17 cellular contexts compared by ENCODE assay signal in genomic region chr20:49559411-49560081, GRCh38. TPM values are rescaled to one million over a fixed set of nuclear protein-coding genes. Genes with fewer than 3 reads are reported as not detected.
DNase-seq lines count a peak whose midpoint lies in the region; ATAC-seq and TF ChIP-seq lines count a peak whose summit lies in the region.
"Had no signal": no experiment of that assay in that cellular context is flagged by ENCODE, and none has a peak within 500 bp of the region (broad histone marks: within the 10 kb centered on the region; RNA-seq: fewer than 3 reads in every experiment).

No MANE protein-coding gene starts in this region.

- H3K4me3 Mint-ChIP-seq in WTC11 (no peak overlapping the region), osteocyte (ENCODE audit: unreplicated experiment) (no peak overlapping the region)
- H3K4me3 Mint-ChIP-seq in activated T-helper 2 cell treated with anti-CD3 and anti-CD28 coated beads, Interferon-gamma antibody, Interleukin-2, Interleukin-4, amounts not matched to agents 10 μg/mL and 5 μg/mL and 100 μg/mL, durations not matched to agents 14 hours and 24 hours and 36 hours (ENCODE audit: low read depth): no peak overlapping the region
- H3K4me3 Mint-ChIP-seq: activated T-cell treated with anti-CD3 and anti-CD28 coated beads, Interleukin-2, amount 50 U/mL, for 24 hours; GM23338 had no signal

- POLR2A ChIA-PET in WTC11 (lab: Charles Lee): no interaction called here

- no peaks in the 10 kb centered on the region for H3K27me3 Mint-ChIP-seq in WTC11 (ENCODE audit: low read depth)
- H3K27me3 Mint-ChIP-seq in osteocyte (ENCODE audit: unreplicated experiment): peaks cover 3% of the 10 kb centered on the region
- H3K27me3 Mint-ChIP-seq in activated T-helper 2 cell treated with anti-CD3 and anti-CD28 coated beads, Interferon-gamma antibody, Interleukin-2, Interleukin-4, amounts not matched to agents 10 μg/mL and 5 μg/mL and 100 μg/mL, durations not matched to agents 14 hours and 24 hours and 36 hours (ENCODE audit: low read depth): peaks cover 10% of the 10 kb centered on the region

- H3K36me3 Mint-ChIP-seq in WTC11: peaks cover 27% of the 10 kb centered on the region
- peaks cover 17% of the 10 kb centered on the region for H3K36me3 Mint-ChIP-seq in osteocyte (ENCODE audit: unreplicated experiment)
- peaks cover 46% of the 10 kb centered on the region for H3K36me3 Mint-ChIP-seq in activated T-helper 2 cell treated with anti-CD3 and anti-CD28 coated beads, Interferon-gamma antibody, Interleukin-2, Interleukin-4, amounts not matched to agents 10 μg/mL and 5 μg/mL and 100 μg/mL, durations not matched to agents 14 hours and 24 hours and 36 hours (ENCODE audit: low read depth)

- H3K4me1 Mint-ChIP-seq in WTC11: peaks cover 23% of the 10 kb centered on the region
- H3K4me1 Mint-ChIP-seq in osteocyte (ENCODE audit: unreplicated experiment): peaks cover 79% of the 10 kb centered on the region
- peaks cover 17% of the 10 kb centered on the region for H3K4me1 Mint-ChIP-seq in activated T-helper 2 cell treated with anti-CD3 and anti-CD28 coated beads, Interferon-gamma antibody, Interleukin-2, Interleukin-4, amounts not matched to agents 10 μg/mL and 5 μg/mL and 100 μg/mL, durations not matched to agents 14 hours and 24 hours and 36 hours (ENCODE audit: low read depth)

- no peak for TF ChIP-seq CTCF in AG10803 (conservative IDR thresholded peaks at IDR 0.05; ENCODE audit: low read length)
- TF ChIP-seq CTCF in WTC11 (IDR thresholded peaks at IDR 0.05): no peak
- TF ChIP-seq CTCF in foreskin fibroblast (IDR thresholded peaks at IDR 0.05; ENCODE audit: low read depth, low read length): no peak
- TF ChIP-seq CTCF in osteocyte (IDR thresholded peaks at IDR 0.05): no peak
- TF ChIP-seq CTCF in mucosa of descending colon (IDR thresholded peaks at IDR 0.05): no peak

- no peaks in the 10 kb centered on the region for H3K4me1 ChIP-seq in mucosa of descending colon (ENCODE audit: low read depth)

- peaks cover 19% of the 10 kb centered on the region for H3K9me3 Mint-ChIP-seq in WTC11
- no peaks in the 10 kb centered on the region for H3K9me3 Mint-ChIP-seq in osteocyte (ENCODE audit: unreplicated experiment)
- H3K9me3 Mint-ChIP-seq in activated T-helper 2 cell treated with anti-CD3 and anti-CD28 coated beads, Interferon-gamma antibody, Interleukin-2, Interleukin-4, amounts not matched to agents 10 μg/mL and 5 μg/mL and 100 μg/mL, durations not matched to agents 14 hours and 24 hours and 36 hours: peaks cover 22% of the 10 kb centered on the region

- CTCF ChIA-PET in WTC11 (lab: Charles Lee): no interaction called here

- peak overlapping the region; percentile 66; the same call in 1 of the 2 replicates for H3K27ac Mint-ChIP-seq in WTC11
- H3K27ac Mint-ChIP-seq in osteocyte (ENCODE audit: unreplicated experiment): peak overlapping the region; percentile 37
- no peak overlapping the region for H3K27ac Mint-ChIP-seq in activated T-helper 2 cell treated with anti-CD3 and anti-CD28 coated beads, Interferon-gamma antibody, Interleukin-2, Interleukin-4, amounts not matched to agents 10 μg/mL and 5 μg/mL and 100 μg/mL, durations not matched to agents 14 hours and 24 hours and 36 hours
- H3K27ac Mint-ChIP-seq: activated T-cell treated with anti-CD3 and anti-CD28 coated beads, Interleukin-2, amount 50 U/mL, for 24 hours had no signal

- intact Hi-C loops in activated T-helper 2 cell treated with anti-CD3 and anti-CD28 coated beads, Interferon-gamma antibody, Interleukin-2, Interleukin-4, amounts not matched to agents 10 μg/mL and 5 μg/mL and 100 μg/mL, durations not matched to agents 14 hours and 24 hours and 36 hours (cut with micrococcal nuclease): no loop called here
- intact Hi-C loops in mucosa of descending colon (cut with DNase I, micrococcal nuclease): no loop called here

- no peaks in the 10 kb centered on the region for H3K36me3 ChIP-seq in mucosa of descending colon (ENCODE audit: low read depth)
- H3K36me3 ChIP-seq: upper lobe of right lung had no signal

- peak; percentile 99 for DNase-seq in AG10803 (ENCODE audit: low read depth)
- no peak for DNase-seq in WTC11 (ENCODE audit: low spot score)
- DNase-seq in foreskin fibroblast: peak; percentile 94 to 96
- no peak for DNase-seq in osteocyte (ENCODE audit: extremely low spot score, unreplicated experiment)
- DNase-seq in NOMO-1 (lab: John Stamatoyannopoulos, UW; ENCODE audit: unreplicated experiment in 2 of 2): no peak
- no peak for DNase-seq in activated T-helper 2 cell treated with anti-CD3 and anti-CD28 coated beads, Interferon-gamma antibody, Interleukin-2, Interleukin-4, amounts not matched to agents 10 μg/mL and 5 μg/mL and 100 μg/mL, durations not matched to agents 14 hours and 24 hours and 36 hours (ENCODE audit: low spot score)
- DNase-seq in mucosa of descending colon: no peak
- DNase-seq: activated T-cell treated with anti-CD3 and anti-CD28 coated beads, Interleukin-2, amount 50 U/mL, for 24 hours; amniotic stem cell; left colon; NCI-H1092 treated with DMSO at 0.1 percent for 48 hours; stimulated activated CD4-positive, alpha-beta T cell treated with anti-CD3 and anti-CD28 coated beads, Interleukin-12 subunit alpha, Interleukin-12 subunit beta, amount 100 ng/mL, for 4 hours; upper lobe of right lung had no signal

- H3K4me3 ChIP-seq in AG10803 (ENCODE audit: low read length): peak overlapping the region; percentile 34
- peak overlapping the region in 1 of 2 donors; percentile 3 for H3K4me3 ChIP-seq in foreskin fibroblast (ENCODE audit: low read depth in 1 of 2, low read length in 2 of 2)
- H3K4me3 ChIP-seq in mucosa of descending colon: no peak overlapping the region
- H3K4me3 ChIP-seq: GM12878, GM23338, upper lobe of right lung had no signal

- ATAC-seq in WTC11 (no peak), GM19463 (IDR thresholded peaks at IDR 0.05; ENCODE audit: unreplicated experiment) (no peak), mucosa of descending colon (no peak)
- ATAC-seq: activated CD4-positive, CD25-positive, alpha-beta regulatory T cell treated with anti-CD3 and anti-CD28 coated beads, Interleukin-2, amount 50 U/mL, for 24 hours; GM12878; GM23338; left colon; upper lobe of right lung had no signal

- no peaks in the 10 kb centered on the region for H3K9me3 ChIP-seq in mucosa of descending colon
- H3K9me3 ChIP-seq: upper lobe of right lung had no signal

TF ChIP-seq in WTC11, 78 proteins besides CTCF, POLR2A, EP300 and RAD21 (continues in another document):
- no peak for TF ChIP-seq HMGA2 (CRISPR knock-in tag; IDR thresholded peaks at IDR 0.05)
- TF ChIP-seq ZSCAN18 (CRISPR knock-in tag; IDR thresholded peaks at IDR 0.05): no peak
- TF ChIP-seq AFF4 (CRISPR knock-in tag; IDR thresholded peaks at IDR 0.05; ENCODE audit: borderline replicate concordance): no peak
- no peak for TF ChIP-seq ZNF423 (CRISPR knock-in tag; IDR thresholded peaks at IDR 0.05)

RNA-seq across cellular contexts. Expression of gene PTGIS, which starts 8.4 kb away (rescaled TPM):
- total RNA-seq in WTC11 (2021) (24.3 to 37.0 TPM (median 34.4 TPM) in 3 replicates), osteocyte (67.6 and 72.1 TPM in 2 replicates), mucosa of descending colon (10 to 100 TPM in 2 of 3 donors, 1 to 10 TPM in 1; 3.8 to 45.8 (median 12.3) TPM)
- total RNA-seq in activated T-helper 2 cell treated with anti-CD3 and anti-CD28 coated beads, Interferon-gamma antibody, Interleukin-2, Interleukin-4, amounts not matched to agents 10 μg/mL and 5 μg/mL and 100 μg/mL, durations not matched to agents 14 hours and 24 hours and 36 hours: 31.0 and 31.3 TPM in 2 replicates

Comparison
In these comparisons a context has a peak if more than half of its experiments do, and no peak if none do; other contexts are left out.
1. DNase-seq: peak in AG10803 (single experiment) and foreskin fibroblast (2 of 2); none in WTC11 (single experiment), osteocyte (single experiment), NOMO-1 (0 of 2), activated T-helper 2 cell treated with anti-CD3 and anti-CD28 coated beads, Interferon-gamma antibody, Interleukin-2, Interleukin-4, amounts not matched to agents 10 μg/mL and 5 μg/mL and 100 μg/mL, durations not matched to agents 14 hours and 24 hours and 36 hours (single experiment) and mucosa of descending colon (0 of 3).